Comparison of ENCODE assay signal across 1 cellular context in the genomic region with DNA sequence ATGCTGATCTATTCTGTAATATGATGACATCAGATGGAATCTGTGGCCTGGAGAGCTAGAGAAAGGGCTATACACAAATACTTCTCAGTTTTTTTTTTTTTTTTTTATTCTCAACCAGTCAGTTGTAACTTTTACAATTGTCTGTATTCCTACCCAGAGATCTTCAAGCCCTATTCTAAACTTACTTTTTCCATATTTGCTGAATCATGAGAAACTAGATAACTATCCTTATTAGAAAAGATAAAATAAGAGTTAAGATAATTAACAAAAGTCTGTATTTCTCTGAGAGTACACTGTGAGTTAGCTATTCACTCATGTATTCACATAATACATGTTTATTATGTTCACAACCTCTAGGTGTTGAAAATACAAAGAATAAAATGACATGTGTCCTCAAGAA.
TF ChIP-seq lines count a peak whose summit lies in the region.

No MANE protein-coding gene starts in this region.

TF ChIP-seq in HepG2, 621 proteins besides CTCF, POLR2A, EP300 and RAD21 (continued from another document):
- peak; percentile 59 to 76 for TF ChIP-seq MAFK (conservative IDR thresholded peaks at IDR 0.05 in 1 of 2, IDR thresholded peaks at IDR 0.05 in 1 of 2; ENCODE audit: low read length in 2 of 2)
